Comparison of ENCODE assay signal across 13 cellular contexts in genomic region chr17:37752482-37752881, GRCh38. TPM values are rescaled to one million over a fixed set of nuclear protein-coding genes. Genes with fewer than 3 reads are reported as not detected.
A peak's percentile ranks its signal among the peaks of the same experiment; 100 is the strongest.
DNase-seq lines count a peak whose midpoint lies in the region; ATAC-seq, FAIRE-seq and TF ChIP-seq lines count a peak whose summit lies in the region.
"Had no signal": no experiment of that assay in that cellular context is flagged by ENCODE, and none has a peak within 500 bp of the region (broad histone marks: within the 10 kb centered on the region; RNA-seq: fewer than 3 reads in every experiment).

No MANE protein-coding gene starts in this region.

- H3K36me3 ChIP-seq in astrocyte (ENCODE audit: insufficient read depth, low read length) = no peaks in the 10 kb centered on the region
- H3K36me3 ChIP-seq: BE2C, lower lobe of right lung, neutrophil had no signal

- H3K4me3 Mint-ChIP-seq in astrocyte (ENCODE audit: unreplicated experiment) = no peak overlapping the region

- H3K4me1 ChIP-seq in astrocyte (ENCODE audit: insufficient read depth, low read length) = peaks cover 10% of the 10 kb centered on the region
- H3K4me1 ChIP-seq: BE2C, lower lobe of right lung had no signal

- H2AFZ ChIP-seq in astrocyte (ENCODE audit: low read depth, low read length) = peak overlapping the region; percentile 45

- DNase-seq in AG08395 (ENCODE audit: low spot score) (peak; percentile 88), HS-5 (ENCODE audit: low read depth) (peak; percentile 78), astrocyte (ENCODE audit: low read depth) (peak; percentile 72), left lobe of liver (ENCODE audit: low spot score) (no peak), caudate nucleus (lab: John Stamatoyannopoulos, UW) (no peak), DMS79 treated with DMSO at 0.1 percent for 48 hours (lab: John Stamatoyannopoulos, UW) (no peak), NCI-H1417 (lab: John Stamatoyannopoulos, UW) (no peak)
- DNase-seq: BE2C; lower lobe of right lung; stimulated activated CD4-positive, alpha-beta T cell treated with anti-CD3 and anti-CD28 coated beads, Interleukin-15, amount 100 ng/mL, for 24 hours had no signal

- no peaks in the 10 kb centered on the region for H3K79me2 ChIP-seq in astrocyte (ENCODE audit: insufficient read depth, low read length)

- peak overlapping the region; percentile 34 for H3K4me2 ChIP-seq in astrocyte (ENCODE audit: low read length)

- H3K4me3 ChIP-seq in astrocyte (ENCODE audit: insufficient read depth, low read depth, low read length) = no peak overlapping the region
- H3K4me3 ChIP-seq: lower lobe of right lung had no signal

- peaks cover 21% of the 10 kb centered on the region for H3K27me3 Mint-ChIP-seq in astrocyte (ENCODE audit: low read depth, unreplicated experiment)

- peaks cover 3% of the 10 kb centered on the region for H3K9me3 Mint-ChIP-seq in astrocyte (ENCODE audit: unreplicated experiment)

- peak overlapping the region; percentile 24 for H3K9ac ChIP-seq in astrocyte (ENCODE audit: low read length)

- peaks cover 3% of the 10 kb centered on the region for H3K27me3 ChIP-seq in astrocyte (ENCODE audit: insufficient read depth, low read length)

- H3K27ac ChIP-seq in astrocyte (ENCODE audit: low read depth, low read length) (peak overlapping the region; percentile 56), caudate nucleus (ENCODE audit: low read depth, low read length) (no peak overlapping the region)
- H3K27ac ChIP-seq: lower lobe of right lung, neutrophil had no signal

- H3K4me1 Mint-ChIP-seq in astrocyte (ENCODE audit: low read depth, unreplicated experiment) = peaks cover 18% of the 10 kb centered on the region

- no peak for FAIRE-seq in astrocyte (lab: Jason Lieb, UNC)

- ATAC-seq in left lobe of liver (peak; percentile 42), GM18520 (IDR thresholded peaks at IDR 0.05; ENCODE audit: unreplicated experiment) (no peak)
- ATAC-seq: lower lobe of right lung, Right ventricle myocardium inferior had no signal

- TF ChIP-seq CTCF in astrocyte (IDR thresholded peaks at IDR 0.05; ENCODE audit: insufficient read depth, low read depth, low read length) = no peak

- H4K20me1 ChIP-seq in astrocyte (ENCODE audit: insufficient read depth, low read length) = no peaks in the 10 kb centered on the region

- peak overlapping the region; percentile 36 for H3K27ac Mint-ChIP-seq in astrocyte (ENCODE audit: unreplicated experiment)

- no peaks in the 10 kb centered on the region for H3K9me3 ChIP-seq in astrocyte (ENCODE audit: insufficient read depth, low read depth, low read length)
- H3K9me3 ChIP-seq: BE2C, lower lobe of right lung, neutrophil had no signal

- H3K36me3 Mint-ChIP-seq in astrocyte (ENCODE audit: low read depth, unreplicated experiment) = no peaks in the 10 kb centered on the region

RNA-seq across cellular contexts. Expression of gene HNF1B, which starts 7.6 kb away (rescaled TPM):
- 15.6 and 17.8 TPM in 2 replicates for total RNA-seq in astrocyte
- 8.4 TPM for total RNA-seq in left lobe of liver
- total RNA-seq: Right ventricle myocardium inferior had no signal

Comparison
In these comparisons a context has a peak if more than half of its experiments do, and no peak if none do; other contexts are left out.
1. DNase-seq: peak in AG08395 (single experiment), HS-5 (single experiment) and astrocyte (single experiment); none in left lobe of liver (single experiment), caudate nucleus (0 of 61), DMS79 treated with DMSO at 0.1 percent for 48 hours (single experiment) and NCI-H1417 (0 of 3).